19 cellular contexts compared by ENCODE assay signal in the genomic region with DNA sequence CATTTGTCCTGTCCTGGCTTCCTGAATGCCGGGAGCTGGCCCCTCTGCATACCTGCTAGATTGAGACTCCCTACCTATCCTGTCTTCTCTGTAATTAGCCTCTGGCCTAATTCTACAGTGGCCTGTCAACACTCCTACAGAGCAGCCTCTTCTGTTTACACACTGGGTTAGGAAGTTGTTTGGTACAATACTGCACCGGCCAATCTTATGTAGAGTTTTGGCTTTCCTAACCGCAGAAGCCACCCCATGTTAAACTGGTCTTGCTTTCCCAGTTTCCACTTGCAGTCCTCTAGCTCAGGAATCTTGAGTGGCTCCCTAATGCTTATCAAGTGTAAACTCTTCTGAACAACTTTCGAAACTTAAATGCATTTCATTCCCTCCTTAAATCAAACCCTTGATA.
"Had no signal": no experiment of that assay in that cellular context is flagged by ENCODE, and none has a peak within 500 bp of the region (broad histone marks: within the 10 kb centered on the region; RNA-seq: fewer than 3 reads in every experiment).

No MANE protein-coding gene starts in this region.

- H3K9me3 ChIP-seq: body of pancreas, transverse colon had no signal

- H3K27ac ChIP-seq: body of pancreas, transverse colon, WERI-Rb-1 had no signal

- H3K4me1 ChIP-seq: body of pancreas had no signal

- H3K4me3 ChIP-seq: body of pancreas, transverse colon had no signal

- H3K9me3 Mint-ChIP-seq: nephron had no signal

- H3K27me3 Mint-ChIP-seq: activated CD4-positive, alpha-beta memory T cell treated with anti-CD3 and anti-CD28 coated beads for 36 hours; activated CD4-positive, alpha-beta T cell treated with anti-CD3 and anti-CD28 coated beads for 36 hours; activated naive CD8-positive, alpha-beta T cell treated with anti-CD3 and anti-CD28 coated beads for 36 hours had no signal

- H3K27ac Mint-ChIP-seq: activated CD4-positive, alpha-beta memory T cell treated with anti-CD3 and anti-CD28 coated beads for 36 hours; activated CD4-positive, alpha-beta T cell treated with anti-CD3 and anti-CD28 coated beads for 36 hours; activated T-helper 1 cell treated with anti-CD3 and anti-CD28 coated beads, Interleukin-12 subunit alpha, Interleukin-12 subunit beta, Interleukin-2, Interleukin-4 antibody, amounts not matched to agents 30 ng/mL and 10 ng/mL and 1 ng/mL, durations not matched to agents 14 hours and 24 hours and 36 hours; nephron had no signal

- H3K27me3 ChIP-seq: body of pancreas, transverse colon had no signal

- DNase-seq: activated CD4-positive, alpha-beta memory T cell treated with anti-CD3 and anti-CD28 coated beads for 36 hours; activated CD4-positive, alpha-beta T cell treated with anti-CD3 and anti-CD28 coated beads for 36 hours; activated naive CD8-positive, alpha-beta T cell treated with anti-CD3 and anti-CD28 coated beads for 36 hours; amygdala; body of pancreas; cerebellar nuclear complex; effector CD8-positive, alpha-beta T cell; foreskin melanocyte; left cardiac atrium; nucleus accumbens; posterior cingulate gyrus; retina; stimulated activated CD4-positive, alpha-beta T cell treated with anti-CD3 and anti-CD28 coated beads, Interleukin-2, amount 100 ng/mL, for 48 hours; stimulated activated naive CD4-positive, alpha-beta T cell; substantia nigra; transverse colon; WERI-Rb-1 had no signal

- ATAC-seq: activated CD4-positive, alpha-beta T cell treated with anti-CD3 and anti-CD28 coated beads for 36 hours; body of pancreas had no signal

- H3K4me1 Mint-ChIP-seq: nephron had no signal

- H3K4me3 Mint-ChIP-seq: activated CD4-positive, alpha-beta memory T cell treated with anti-CD3 and anti-CD28 coated beads for 36 hours; activated CD4-positive, alpha-beta T cell treated with anti-CD3 and anti-CD28 coated beads for 36 hours; activated naive CD8-positive, alpha-beta T cell treated with anti-CD3 and anti-CD28 coated beads for 36 hours; activated T-helper 1 cell treated with anti-CD3 and anti-CD28 coated beads, Interleukin-12 subunit alpha, Interleukin-12 subunit beta, Interleukin-2, Interleukin-4 antibody, amounts not matched to agents 30 ng/mL and 10 ng/mL and 1 ng/mL, durations not matched to agents 14 hours and 24 hours and 36 hours; nephron had no signal
